In the genomic region with DNA sequence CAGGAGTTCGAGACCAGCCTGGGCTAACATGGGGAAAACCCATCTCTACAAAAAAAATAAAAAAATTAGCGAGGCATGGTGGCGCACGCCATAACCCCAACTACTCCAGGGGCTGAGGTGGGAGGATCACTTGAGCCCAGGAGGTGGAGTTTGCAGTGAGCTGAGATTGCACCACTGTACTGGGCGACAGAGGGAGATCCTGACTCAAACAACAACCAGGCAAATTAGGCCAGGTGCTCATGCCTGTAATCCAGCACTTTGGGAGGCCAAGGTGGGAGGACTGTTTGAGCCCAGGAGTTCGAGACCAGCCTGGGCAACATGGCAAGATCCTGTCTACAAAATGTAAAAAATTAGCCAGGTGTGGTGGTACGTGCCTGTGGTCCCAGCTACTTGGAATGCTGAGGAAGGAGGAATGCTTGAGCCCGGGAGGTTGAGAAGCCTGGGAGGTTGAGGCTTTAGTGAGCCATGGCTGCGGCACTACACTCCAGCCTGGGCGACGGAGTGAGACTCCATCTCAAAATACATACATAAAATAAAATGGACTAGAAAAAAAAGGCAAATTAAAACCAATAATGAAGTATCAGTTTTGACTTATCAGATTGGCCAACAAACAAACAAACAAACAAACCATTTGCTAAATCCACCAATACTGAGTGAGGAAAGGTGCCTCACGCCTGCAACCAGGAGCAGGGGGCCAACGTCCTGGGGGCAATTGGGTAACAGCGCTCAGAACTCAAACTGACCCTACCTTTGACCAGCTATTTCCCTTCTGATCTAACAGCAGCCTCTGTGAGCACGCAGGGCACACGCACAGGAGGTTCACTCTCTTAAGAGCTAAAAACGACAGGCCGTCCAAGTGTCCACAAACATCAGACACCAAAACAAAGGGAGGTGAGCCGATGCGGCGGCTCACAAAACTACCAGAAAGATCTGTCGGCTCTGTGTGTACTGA, we compare ENCODE assay signal across 37 cellular contexts. TPM values are rescaled to one million over a fixed set of nuclear protein-coding genes. Genes with fewer than 3 reads are reported as not detected.
DNase-seq lines count a peak whose midpoint lies in the region; ATAC-seq and TF ChIP-seq lines count a peak whose summit lies in the region.
"Had no signal": no experiment of that assay in that cellular context is flagged by ENCODE, and none has a peak within 500 bp of the region (broad histone marks: within the 10 kb centered on the region; RNA-seq: fewer than 3 reads in every experiment).

No MANE protein-coding gene starts in this region.

- 55% methylated on average over 22 of the region's 22 CpGs for WGBS in liver

- H3K9me3 ChIP-seq in liver (ENCODE audit: control insufficient read depth in 4 of 4, low read length in 3 of 4) = no peaks in the 10 kb centered on the region
- H3K9me3 ChIP-seq: colonic mucosa, left ventricle myocardium inferior, right atrium auricular region, suprapubic skin, uterus had no signal

- H3K27ac Mint-ChIP-seq in GM23338 (no peak overlapping the region), progenitor cell of endocrine pancreas (peak overlapping the region; percentile 94)
- H3K27ac Mint-ChIP-seq in activated T-helper 17 cell treated with anti-CD3 and anti-CD28 coated beads, Interleukin-2, amount 50 U/mL, for 72 hours = peak overlapping the region; percentile 22
- H3K27ac Mint-ChIP-seq: activated CD4-positive, alpha-beta T cell treated with anti-CD3 and anti-CD28 coated beads, Interleukin-2, amount 10 ng/mL, durations not matched to agents 24 days and 14 days; activated naive CD8-positive, alpha-beta T cell treated with anti-CD3 and anti-CD28 coated beads, Interleukin-2, amount 10 ng/mL, durations not matched to agents 7 days and 5 days; B cell had no signal

- H3K4me3 ChIP-seq in GM23338 (no peak overlapping the region), liver (ENCODE audit: low read depth in 1 of 3, low read length in 3 of 3) (no peak overlapping the region)
- H3K4me3 ChIP-seq: colonic mucosa, GM12878, left ventricle myocardium inferior, right atrium auricular region, smooth muscle cell, suprapubic skin, uterus had no signal

- H3K4me2 ChIP-seq in GM23338 = no peak overlapping the region
- H3K4me2 ChIP-seq: smooth muscle cell had no signal

- ATAC-seq in GM23338 = peak; percentile 11; the same call in 1 of the 3 replicates
- ATAC-seq in activated T-helper 17 cell treated with anti-CD3 and anti-CD28 coated beads, Interleukin-2, amount 50 U/mL, for 72 hours (replicated peaks) = no peak
- ATAC-seq: GM12878; HCT116; naive thymus-derived CD8-positive, alpha-beta T cell; Panc1 had no signal

- H3F3A ChIP-seq in GM23338 (replicated peaks; ENCODE audit: low read depth) = no peaks in the 10 kb centered on the region

- H3K4me1 Mint-ChIP-seq in GM23338 = peaks cover 21% of the 10 kb centered on the region
- no peaks in the 10 kb centered on the region for H3K4me1 Mint-ChIP-seq in activated T-helper 17 cell treated with anti-CD3 and anti-CD28 coated beads, Interleukin-2, amount 50 U/mL, for 72 hours
- H3K4me1 Mint-ChIP-seq in progenitor cell of endocrine pancreas (ENCODE audit: low read depth) = peaks cover 28% of the 10 kb centered on the region
- H3K4me1 Mint-ChIP-seq: B cell had no signal

- no peaks in the 10 kb centered on the region; the same call in 1 of the 2 replicates for H4K20me1 ChIP-seq in GM23338 (replicated peaks; ENCODE audit: insufficient read depth)

- no peak overlapping the region for H3K4me3 Mint-ChIP-seq in GM23338
- H3K4me3 Mint-ChIP-seq in activated T-helper 17 cell treated with anti-CD3 and anti-CD28 coated beads, Interleukin-2, amount 50 U/mL, for 72 hours = no peak overlapping the region
- H3K4me3 Mint-ChIP-seq in progenitor cell of endocrine pancreas (ENCODE audit: low read depth) = no peak overlapping the region
- H3K4me3 Mint-ChIP-seq: activated CD4-positive, alpha-beta T cell treated with anti-CD3 and anti-CD28 coated beads, Interleukin-2, amount 10 ng/mL, durations not matched to agents 24 days and 14 days; activated naive CD8-positive, alpha-beta T cell treated with anti-CD3 and anti-CD28 coated beads, Interleukin-2, amount 10 ng/mL, durations not matched to agents 7 days and 5 days; B cell had no signal

- peak overlapping the region; percentile 18 to 46 for H3K9ac ChIP-seq in liver (ENCODE audit: low read depth in 1 of 2, low read length in 2 of 2)
- H3K9ac ChIP-seq: parathyroid adenoma had no signal

- H3K36me3 Mint-ChIP-seq in GM23338 (ENCODE audit: low read depth) (no peaks in the 10 kb centered on the region; the same call in 2 of the 3 replicates), progenitor cell of endocrine pancreas (ENCODE audit: insufficient read depth) (peaks cover 3% of the 10 kb centered on the region)
- H3K36me3 Mint-ChIP-seq in activated T-helper 17 cell treated with anti-CD3 and anti-CD28 coated beads, Interleukin-2, amount 50 U/mL, for 72 hours (ENCODE audit: low read depth) = no peaks in the 10 kb centered on the region
- H3K36me3 Mint-ChIP-seq: activated naive CD8-positive, alpha-beta T cell treated with anti-CD3 and anti-CD28 coated beads, Interleukin-2, amount 10 ng/mL, durations not matched to agents 7 days and 5 days had no signal

- H2AFZ ChIP-seq in GM23338 = no peak overlapping the region

- TF ChIP-seq RAD21 in liver (IDR thresholded peaks at IDR 0.05) = peak; percentile 41 to 63

- TF ChIP-seq CTCF in GM23338 (conservative IDR thresholded peaks at IDR 0.05; ENCODE audit: low read depth in 2 of 2) (no peak), liver (IDR thresholded peaks at IDR 0.05; ENCODE audit: low read depth, low read length, missing input control) (no peak), progenitor cell of endocrine pancreas (IDR thresholded peaks at IDR 0.05; ENCODE audit: unreplicated experiment) (no peak)

- no peaks in the 10 kb centered on the region for H3K9me2 ChIP-seq in GM23338 (ENCODE audit: insufficient read depth)

- H3K27me3 Mint-ChIP-seq in GM23338 (ENCODE audit: insufficient read depth, low read depth, poor library complexity) (peaks cover 9% of the 10 kb centered on the region), progenitor cell of endocrine pancreas (no peaks in the 10 kb centered on the region)
- no peaks in the 10 kb centered on the region for H3K27me3 Mint-ChIP-seq in activated T-helper 17 cell treated with anti-CD3 and anti-CD28 coated beads, Interleukin-2, amount 50 U/mL, for 72 hours
- H3K27me3 Mint-ChIP-seq: activated CD4-positive, alpha-beta T cell treated with anti-CD3 and anti-CD28 coated beads, Interleukin-2, amount 10 ng/mL, durations not matched to agents 24 days and 14 days; activated naive CD8-positive, alpha-beta T cell treated with anti-CD3 and anti-CD28 coated beads, Interleukin-2, amount 10 ng/mL, durations not matched to agents 7 days and 5 days; B cell; naive thymus-derived CD8-positive, alpha-beta T cell had no signal

- DNase-seq in GM23338 (ENCODE audit: low spot score) (no peak), progenitor cell of endocrine pancreas (ENCODE audit: low spot score, unreplicated experiment) (no peak), kidney glomerular epithelial cell (lab: John Stamatoyannopoulos, UW) (no peak), HUDEP-2 (lab: John Stamatoyannopoulos, UW; ENCODE audit: unreplicated experiment in 76 of 76) (no peak)
- DNase-seq in NK-92 treated with Interleukin-12 subunit alpha and Interleukin-12 subunit beta, amount 100 ng/mL, for 24 hours (lab: John Stamatoyannopoulos, UW) = no peak
- DNase-seq: ACHN; activated CD4-positive, alpha-beta T cell treated with anti-CD3 and anti-CD28 coated beads, Interleukin-2, amount 10 ng/mL, durations not matched to agents 24 days and 14 days; activated effector memory CD4-positive, alpha-beta T cell treated with anti-CD3 and anti-CD28 coated beads, Interleukin-2, amount 50 U/mL, for 16 hours; activated naive CD8-positive, alpha-beta T cell treated with anti-CD3 and anti-CD28 coated beads, Interleukin-2, amount 10 ng/mL, durations not matched to agents 7 days and 5 days; activated T-cell treated with anti-CD3 and anti-CD28 coated beads, Interleukin-2, amount 50 U/mL, for 1 hour; aorta; colonic mucosa; DMS 273 treated with DMSO at 0.1 percent for 48 hours; effector CD8-positive, alpha-beta T cell; EL; left ventricle myocardium inferior; MV-4-11; naive thymus-derived CD8-positive, alpha-beta T cell; NCI-H1436; NCI-H2081 treated with DMSO at 0.1 percent for 48 hours; NCI-H226; NCI-H69; SHP77 treated with DMSO at 0.1 percent for 48 hours; stimulated activated CD4-positive, alpha-beta T cell treated with anti-CD3 and anti-CD28 coated beads, Interleukin-1b, Interleukin-23, amount 100 ng/mL, for 48 hours; stimulated activated naive CD4-positive, alpha-beta T cell treated with Interleukin-2 at 50 U/mL for 16 hours; T1000; uterus had no signal

- H3K79me2 ChIP-seq in GM23338 (replicated peaks; ENCODE audit: insufficient read depth) = no peaks in the 10 kb centered on the region

- H3K9me3 Mint-ChIP-seq in GM23338 (no peaks in the 10 kb centered on the region), progenitor cell of endocrine pancreas (ENCODE audit: low read depth) (no peaks in the 10 kb centered on the region)
- H3K9me3 Mint-ChIP-seq in activated T-helper 17 cell treated with anti-CD3 and anti-CD28 coated beads, Interleukin-2, amount 50 U/mL, for 72 hours = no peaks in the 10 kb centered on the region
- H3K9me3 Mint-ChIP-seq: activated CD4-positive, alpha-beta T cell treated with anti-CD3 and anti-CD28 coated beads, Interleukin-2, amount 10 ng/mL, durations not matched to agents 24 days and 14 days; activated naive CD8-positive, alpha-beta T cell treated with anti-CD3 and anti-CD28 coated beads, Interleukin-2, amount 10 ng/mL, durations not matched to agents 7 days and 5 days; naive thymus-derived CD8-positive, alpha-beta T cell had no signal

- H3K27ac ChIP-seq in GM23338 (ENCODE audit: low read depth) (no peak overlapping the region), liver (ENCODE audit: low read depth in 1 of 2, low read length in 2 of 2) (peak overlapping the region; percentile 89 to 92)
- H3K27ac ChIP-seq: colonic mucosa, left ventricle myocardium inferior, parathyroid adenoma, right atrium auricular region, suprapubic skin, uterus had no signal

- H3K36me3 ChIP-seq in GM23338 (ENCODE audit: insufficient read depth) = no peaks in the 10 kb centered on the region
- H3K36me3 ChIP-seq in liver (ENCODE audit: control insufficient read depth in 4 of 4, insufficient read depth in 3 of 4, low read depth in 1 of 4, low read length in 3 of 4) = no peaks in the 10 kb centered on the region
- H3K36me3 ChIP-seq: colonic mucosa, right atrium auricular region, uterus had no signal

- H3K27me3 ChIP-seq in GM23338 (ENCODE audit: insufficient read depth) = no peaks in the 10 kb centered on the region
- no peaks in the 10 kb centered on the region for H3K27me3 ChIP-seq in liver (ENCODE audit: control insufficient read depth in 4 of 4, insufficient read depth in 4 of 4, low read length in 3 of 4)
- H3K27me3 ChIP-seq: colonic mucosa, right atrium auricular region, suprapubic skin, uterus had no signal

- H3K4me1 ChIP-seq in GM23338 (ENCODE audit: insufficient read depth) (no peaks in the 10 kb centered on the region), liver (ENCODE audit: control insufficient read depth in 4 of 4, insufficient read depth in 4 of 4, low read length in 3 of 4) (peaks cover 15 to 67% (median 41%) of the 10 kb centered on the region in 4 donors)
- H3K4me1 ChIP-seq: colonic mucosa, left ventricle myocardium inferior, right atrium auricular region, suprapubic skin, uterus had no signal

RNA-seq across cellular contexts. Expression of gene FASN, which starts 19.4 kb away (rescaled TPM):
- total RNA-seq in GM23338 (2014; rRNA removed; shearing (Covaris generic)) = 692 and 849 TPM in 2 replicates
- polyA plus RNA-seq in GM23338 (2016; fragmentation: Nextera tagmentation; extraction: Ambion mirVana) (110 and 120 TPM in 2 replicates), liver (10 to 100 TPM; 53.1 to 75.3 TPM)
- total RNA-seq in activated T-helper 17 cell treated with anti-CD3 and anti-CD28 coated beads, Interleukin-2, amount 50 U/mL, for 72 hours = 100 to 1,000 TPM; 109 to 242 TPM
- total RNA-seq in liver (100 to 1,000 TPM; 184 to 229 TPM), progenitor cell of endocrine pancreas (303 and 308 TPM in 2 replicates)

RNA-seq across cellular contexts. Expression of gene DUS1L, which starts 51.8 kb away (rescaled TPM):
- total RNA-seq in GM23338 (2014; rRNA removed; shearing (Covaris generic)) = 110 and 122 TPM in 2 replicates
- polyA plus RNA-seq in GM23338 (2016; fragmentation: Nextera tagmentation; extraction: Ambion mirVana) (66.0 and 105 TPM in 2 replicates), liver (10 to 100 TPM; 47.2 to 74.7 TPM)
- 100 to 1,000 TPM in 1 of 2 donors, 10 to 100 TPM in 1; 59.7 to 129 TPM for total RNA-seq in activated T-helper 17 cell treated with anti-CD3 and anti-CD28 coated beads, Interleukin-2, amount 50 U/mL, for 72 hours
- total RNA-seq in liver (10 to 100 TPM; 40.6 to 59.5 TPM), progenitor cell of endocrine pancreas (85.2 and 93.8 TPM in 2 replicates)
